ENCODE assay signal across 17 cellular contexts in genomic region chr22:46609724-46610161, GRCh38. TPM values are rescaled to one million over a fixed set of nuclear protein-coding genes. Genes with fewer than 3 reads are reported as not detected.
DNase-seq lines count a peak whose midpoint lies in the region; ATAC-seq, FAIRE-seq and TF ChIP-seq lines count a peak whose summit lies in the region.
"Had no signal": no experiment of that assay in that cellular context is flagged by ENCODE, and none has a peak within 500 bp of the region (broad histone marks: within the 10 kb centered on the region; RNA-seq: fewer than 3 reads in every experiment).

No MANE protein-coding gene starts in this region.

- TF ChIP-seq CTCF in right atrium auricular region (IDR thresholded peaks at IDR 0.05) (no peak), K562 (IDR thresholded peaks at IDR 0.05 in 2 of 3, conservative IDR thresholded peaks at IDR 0.05 in 1 of 3; ENCODE audit: insufficient read depth in 2 of 3, low read depth in 1 of 3, low read length in 3 of 3) (no peak), transverse colon (IDR thresholded peaks at IDR 0.05) (no peak), vagina (IDR thresholded peaks at IDR 0.05) (no peak)

- in situ Hi-C loops in K562 (cut with MboI): no loop called here
- in situ Hi-C loops in transverse colon (cut with MboI; ENCODE audit: low pct_ligation_motif_present in 1 of 4, low pct_unique_long_range_greater_than_20kb in 1 of 4, low sequenced_read_pairs in 3 of 4): no loop called here

- no peaks in the 10 kb centered on the region for H4K20me1 ChIP-seq in K562 (replicated peaks; ENCODE audit: control insufficient read depth, insufficient read depth, low read length)

- no peaks in the 10 kb centered on the region for H3K36me3 ChIP-seq in right atrium auricular region
- peaks cover 2% of the 10 kb centered on the region; the same call in 1 of the 3 replicates for H3K36me3 ChIP-seq in K562 (ENCODE audit: control insufficient read depth, insufficient read depth, low read length)
- H3K36me3 ChIP-seq in transverse colon: no peaks in the 10 kb centered on the region
- no peaks in the 10 kb centered on the region for H3K36me3 ChIP-seq in vagina
- H3K36me3 ChIP-seq: MG63 had no signal

- no peak for FAIRE-seq in K562 (lab: Jason Lieb, UNC)
- no peak for FAIRE-seq in urothelium cell line (lab: Jason Lieb, UNC)

- BruUV-seq in K562 (replicated peaks; lab: Mats Ljungman, UMichigan): no TSS peak

- H3K4me3 ChIP-seq in right cardiac atrium (ENCODE audit: low read length) (no peak overlapping the region), right atrium auricular region (no peak overlapping the region), K562 (no peak overlapping the region), transverse colon (no peak overlapping the region), vagina (no peak overlapping the region)
- H3K4me3 ChIP-seq: MG63, PC-9 had no signal

- peak overlapping the region in 1 of 2 experiments; percentile 80; a peak in 2 of 4 replicates for H3K9ac ChIP-seq in K562 (ENCODE audit: insufficient read depth in 1 of 2, low read depth in 2 of 2, low read length in 2 of 2)
- H3K9ac ChIP-seq: KMS-11 had no signal

- no peak overlapping the region for H3K27ac ChIP-seq in right cardiac atrium (ENCODE audit: low read length)
- peak overlapping the region in 1 of 2 donors; percentile 72 for H3K27ac ChIP-seq in right atrium auricular region
- 0 out of 3 replicates have a peak overlapping the region, but pooled peaks have one; percentile 11 for H3K27ac ChIP-seq in K562 (ENCODE audit: extremely low read depth, low read depth, low read length)
- H3K27ac ChIP-seq in transverse colon: peak overlapping the region; percentile 48 to 78 (median 59)
- H3K27ac ChIP-seq in vagina: no peak overlapping the region
- H3K27ac ChIP-seq: KMS-11, PC-9 had no signal

- no peak overlapping the region for H2AFZ ChIP-seq in K562 (ENCODE audit: low read depth, low read length)
- H2AFZ ChIP-seq: PC-9 had no signal

- H3K4me1 ChIP-seq in right cardiac atrium (ENCODE audit: control insufficient read depth, insufficient read depth, low read length) (peaks cover 15% of the 10 kb centered on the region), right atrium auricular region (peaks cover 0 to 40% of the 10 kb centered on the region in 2 donors), K562 (replicated peaks in 1 of 2; ENCODE audit: control insufficient read depth in 2 of 2, insufficient read depth in 2 of 2, low read length in 2 of 2) (peaks cover 4 to 48% of the 10 kb centered on the region in 2 experiments; a peak in 3 of 5 replicates), transverse colon (peaks cover 15 to 51% (median 36%) of the 10 kb centered on the region in 4 donors), vagina (peaks cover 29% of the 10 kb centered on the region)

- H3K9me3 ChIP-seq in right cardiac atrium (ENCODE audit: control insufficient read depth, low read length) (no peaks in the 10 kb centered on the region), right atrium auricular region (no peaks in the 10 kb centered on the region), K562 (replicated peaks; ENCODE audit: control insufficient read depth, insufficient read depth, low read depth, low read length) (peaks cover 1% of the 10 kb centered on the region; the same call in 1 of the 2 replicates), transverse colon (no peaks in the 10 kb centered on the region), vagina (no peaks in the 10 kb centered on the region)
- H3K9me3 ChIP-seq: MG63 had no signal

- TF ChIP-seq EP300 in K562 (IDR thresholded peaks at IDR 0.05; ENCODE audit: low read length) (no peak), transverse colon (IDR thresholded peaks at IDR 0.05; ENCODE audit: low read depth) (no peak)

- TF ChIP-seq RAD21 in K562 (CRISPR knock-in tag; conservative IDR thresholded peaks at IDR 0.05 in 1 of 2, IDR thresholded peaks at IDR 0.05 in 1 of 2): no peak

- intact Hi-C loops in right cardiac atrium (cut with DNase I): no loop called here
- intact Hi-C loops in K562 (cut with micrococcal nuclease): no loop called here
- intact Hi-C loops in left colon (cut with DNase I, micrococcal nuclease): no loop called here
- intact Hi-C loops in transverse colon (cut with DNase I; ENCODE audit: low total_unique reads): no loop called here
- intact Hi-C loops in vagina (cut with DNase I): no loop called here

- ATAC-seq in right cardiac atrium (peak in 1 of 2 donors; percentile 6), K562 (no peak), left colon (peak; percentile 32)

- peak in 2 of 3 donors; percentile 50 to 55 for DNase-seq in right cardiac atrium
- no peak for DNase-seq in right atrium auricular region (ENCODE audit: low spot score)
- no peak for DNase-seq in K562 (ENCODE audit: extremely low read depth in 1 of 4, low spot score in 3 of 4)
- peak in 1 of 2 donors; percentile 53 for DNase-seq in left colon
- no peak for DNase-seq in transverse colon
- no peak for DNase-seq in vagina (ENCODE audit: extremely low spot score in 2 of 2)
- no peak for DNase-seq in urothelium cell line (ENCODE audit: low spot score)
- no peak for DNase-seq in DMS53 (lab: John Stamatoyannopoulos, UW)
- DNase-seq: DMS79 treated with DMSO at 0.1 percent for 48 hours, GF-D8, MG63, NCI-H1092 treated with DMSO at 0.1 percent for 48 hours, NCI-H1694 treated with DMSO at 0.1 percent for 48 hours, NCI-H345, NCI-H526 treated with DMSO at 0.1 percent for 48 hours, PC-9 had no signal

- H3K79me2 ChIP-seq in K562 (ENCODE audit: control insufficient read depth, insufficient read depth, low read length): peaks cover 85% of the 10 kb centered on the region

- POLR2A ChIA-PET in K562 (lab: Yijun Ruan, JAX): interaction anchor here (0.7 kb wide), 1 partner anchor 24 kb away, joined by 3 read pairs; no protein-coding TSS in a partner anchor

- H3K27me3 ChIP-seq in right cardiac atrium (ENCODE audit: control insufficient read depth, insufficient read depth): no peaks in the 10 kb centered on the region
- no peaks in the 10 kb centered on the region for H3K27me3 ChIP-seq in right atrium auricular region
- no peaks in the 10 kb centered on the region for H3K27me3 ChIP-seq in K562 (ENCODE audit: control insufficient read depth in 2 of 2, insufficient read depth in 2 of 2, low read length in 2 of 2)
- no peaks in the 10 kb centered on the region for H3K27me3 ChIP-seq in transverse colon
- no peaks in the 10 kb centered on the region for H3K27me3 ChIP-seq in vagina
- H3K27me3 ChIP-seq: MG63 had no signal

- no peak overlapping the region for H3K4me2 ChIP-seq in K562 (ENCODE audit: insufficient read depth, low read length)
- H3K4me2 ChIP-seq: KMS-11, PC-9 had no signal

- CTCF ChIA-PET in K562 (lab: Yijun Ruan, JAX; ENCODE audit: low intra/inter-chr PET ratio): no interaction called here

- no peak for TF ChIP-seq POLR2A in K562 (conservative IDR thresholded peaks at IDR 0.05)
- no peak for TF ChIP-seq POLR2A in transverse colon (IDR thresholded peaks at IDR 0.05)
- TF ChIP-seq POLR2A in vagina (IDR thresholded peaks at IDR 0.05): no peak

- 77% methylated on average over 14 of the region's 14 CpGs for WGBS in right cardiac atrium
- 77% methylated on average over 10 of the region's 14 CpGs for whole genome bisulfite sequencing in K562 (ENCODE audit: insufficient coverage, low coverage, missing lambda C conversion rate)
- 68% methylated on average over 14 of the region's 14 CpGs; no CpG with 5 or more reads in 1 of the 2 donors for WGBS in transverse colon (ENCODE audit: low coverage in 1 of 2), 2 donors

- no peaks in the 10 kb centered on the region for H3K9me1 ChIP-seq in K562 (ENCODE audit: control insufficient read depth, insufficient read depth, low read length)

TF ChIP-seq in K562, 482 proteins besides CTCF, POLR2A, EP300 and RAD21 (continues in another document):
- TF ChIP-seq ZNF764 (CRISPR knock-in tag; IDR thresholded peaks at IDR 0.05; ENCODE audit: low read depth): no peak
- TF ChIP-seq ZNF778 (CRISPR knock-in tag; IDR thresholded peaks at IDR 0.05): no peak
- TF ChIP-seq ZSCAN29 (IDR thresholded peaks at IDR 0.05): no peak
- TF ChIP-seq ZNF224 (CRISPR knock-in tag; IDR thresholded peaks at IDR 0.05): no peak
- no peak for TF ChIP-seq CC2D1A (IDR thresholded peaks at IDR 0.05)

RNA-seq across cellular contexts. Expression of gene GRAMD4, which starts 10.4 kb away (rescaled TPM):
- total RNA-seq in right cardiac atrium (100 to 1,000 TPM in 1 of 4 donors, 10 to 100 TPM in 3; 74.3 to 106 (median 88.5) TPM), right atrium auricular region (10 to 100 TPM; 29.1 to 31.6 TPM), K562 (2014; rRNA removed) (44.8 and 52.4 TPM in 2 replicates), K562 (2014; rRNA removed; fragmentation: Illumina TruSeq; extraction: Trizol) (13.6 and 14.1 TPM in 2 replicates), K562 (2015; rRNA removed; fragmentation: Illumina TruSeq; extraction: Trizol) (16.0 and 18.6 TPM in 2 replicates), K562 (2021) (44.0 and 45.4 TPM in 2 replicates), left colon (100 to 1,000 TPM; 178 to 213 TPM), transverse colon (100 to 1,000 TPM; 146 to 981 (median 258) TPM), vagina (28.7 TPM)
- polyA plus RNA-seq in right cardiac atrium (31.6 TPM), K562 (2011; rRNA removed) (31.9 and 35.5 TPM in 2 replicates), K562 (2014; fragmentation: Illumina TruSeq; extraction: Trizol) (13.7 and 15.3 TPM in 2 replicates), K562 (2014; fragmentation: Nextera tagmentation; extraction: Ambion mirVana) (under 1 TPM; 0.18 to 0.28 TPM), K562 (2014; rRNA removed) (31.5 and 37.3 TPM in 2 replicates)
- total RNA-seq in K562 (2011; cell fraction: chromatin; rRNA removed; ENCODE audit: low replicate concordance): 92.4 and 123 TPM in 2 replicates
- 64.0 and 80.4 TPM in 2 replicates for total RNA-seq in K562 (2011; cell fraction: nucleolus; rRNA removed)
- 41.7 and 59.0 TPM in 2 replicates for total RNA-seq in K562 (2011; cell fraction: nucleoplasm; rRNA removed)
- polyA plus RNA-seq in K562 (2011; cell fraction: cytosol; rRNA removed): 14.5 and 32.1 TPM in 2 replicates
- 70.0 and 77.3 TPM in 2 replicates for polyA plus RNA-seq in K562 (2011; cell fraction: nucleus; rRNA removed)
- polyA plus RNA-seq in K562 (2012): 17.3 and 43.4 TPM in 2 replicates
- 34.2 and 53.1 TPM in 2 replicates for polyA minus RNA-seq in K562 (2011; rRNA and poly(A)+ RNA removed)
- polyA minus RNA-seq in K562 (2011; cell fraction: cytosol; rRNA and poly(A)+ RNA removed): 20.3 and 27.3 TPM in 2 replicates
- 21.4 and 52.2 TPM in 2 replicates for polyA minus RNA-seq in K562 (2011; cell fraction: nucleus; rRNA and poly(A)+ RNA removed)

Comparison
In these comparisons a context has a peak if more than half of its experiments do, and no peak if none do; other contexts are left out.
1. DNase-seq: peak in right cardiac atrium (2 of 3); none in right atrium auricular region (single experiment), K562 (0 of 4), transverse colon (single experiment), vagina (0 of 2), urothelium cell line (single experiment) and DMS53 (single experiment).
2. H3K27ac ChIP-seq: peak in K562 (single experiment) and transverse colon (4 of 4); none in right cardiac atrium (single experiment) and vagina (single experiment).